In genomic region chr6:15401120-15401519, GRCh38 we compare ENCODE assay signal across 10 cellular contexts.
DNase-seq lines count a peak whose midpoint lies in the region; ATAC-seq and TF ChIP-seq lines count a peak whose summit lies in the region.
"Had no signal": no experiment of that assay in that cellular context is flagged by ENCODE, and none has a peak within 500 bp of the region (broad histone marks: within the 10 kb centered on the region; RNA-seq: fewer than 3 reads in every experiment).

No MANE protein-coding gene starts in this region.

- H3K27ac ChIP-seq in 22Rv1: peak overlapping the region; percentile 17; the same call in 1 of the 2 replicates
- no peak overlapping the region for H3K27ac ChIP-seq in CD8-positive, alpha-beta T cell (ENCODE audit: low read depth, low read length)
- peak overlapping the region; percentile 78 for H3K27ac ChIP-seq in angular gyrus (ENCODE audit: low read depth, low read length)

- H3K4me3 Mint-ChIP-seq in CD8-positive, alpha-beta T cell: peak overlapping the region; percentile 87
- peak overlapping the region; percentile 80 for H3K4me3 Mint-ChIP-seq in natural killer cell treated with Interleukin-12 subunit alpha and Interleukin-12 subunit beta and Interleukin-15 and Interleukin-18, amount 100 ng/mL, for 72 hours
- H3K4me3 Mint-ChIP-seq in stimulated activated naive B cell treated with anti-CD40 and anti-IgM and Interleukin-4, amounts not matched to agents 10 μg/mL and 1 μg/mL and 100 μg/mL, for 72 hours: peak overlapping the region in 1 of 2 donors; percentile 84

- no peak overlapping the region for H3K27ac Mint-ChIP-seq in CD8-positive, alpha-beta T cell
- H3K27ac Mint-ChIP-seq in natural killer cell treated with Interleukin-12 subunit alpha and Interleukin-12 subunit beta and Interleukin-15 and Interleukin-18, amount 100 ng/mL, for 72 hours: peak overlapping the region; percentile 52 to 87
- H3K27ac Mint-ChIP-seq in stimulated activated naive B cell treated with anti-CD40 and anti-IgM and Interleukin-4, amounts not matched to agents 10 μg/mL and 1 μg/mL and 100 μg/mL, for 72 hours: no peak overlapping the region

- H3K27me3 Mint-ChIP-seq in CD8-positive, alpha-beta T cell (ENCODE audit: low read depth): no peaks in the 10 kb centered on the region
- no peaks in the 10 kb centered on the region for H3K27me3 Mint-ChIP-seq in natural killer cell treated with Interleukin-12 subunit alpha and Interleukin-12 subunit beta and Interleukin-15 and Interleukin-18, amount 100 ng/mL, for 72 hours
- H3K27me3 Mint-ChIP-seq in stimulated activated naive B cell treated with anti-CD40 and anti-IgM and Interleukin-4, amounts not matched to agents 10 μg/mL and 1 μg/mL and 100 μg/mL, for 72 hours: no peaks in the 10 kb centered on the region
- H3K27me3 Mint-ChIP-seq: activated CD8-positive, alpha-beta memory T cell treated with anti-CD3 and anti-CD28 coated beads, Interleukin-2, amount 10 ng/mL, durations not matched to agents 7 days and 5 days had no signal

- no peaks in the 10 kb centered on the region for H3K36me3 Mint-ChIP-seq in CD8-positive, alpha-beta T cell
- no peaks in the 10 kb centered on the region for H3K36me3 Mint-ChIP-seq in natural killer cell treated with Interleukin-12 subunit alpha and Interleukin-12 subunit beta and Interleukin-15 and Interleukin-18, amount 100 ng/mL, for 72 hours
- H3K36me3 Mint-ChIP-seq in stimulated activated naive B cell treated with anti-CD40 and anti-IgM and Interleukin-4, amounts not matched to agents 10 μg/mL and 1 μg/mL and 100 μg/mL, for 72 hours: no peaks in the 10 kb centered on the region
- H3K36me3 Mint-ChIP-seq: activated CD8-positive, alpha-beta memory T cell treated with anti-CD3 and anti-CD28 coated beads, Interleukin-2, amount 10 ng/mL, durations not matched to agents 7 days and 5 days had no signal

- TF ChIP-seq CTCF in 22Rv1 (IDR thresholded peaks at IDR 0.05): no peak
- no peak for TF ChIP-seq CTCF in CD8-positive, alpha-beta T cell (IDR thresholded peaks at IDR 0.05)
- TF ChIP-seq CTCF in GM13977 (IDR thresholded peaks at IDR 0.05; ENCODE audit: extremely low read depth, insufficient read depth, missing control alignments): no peak

- H3K36me3 ChIP-seq in CD8-positive, alpha-beta T cell (ENCODE audit: insufficient read depth, low read length): no peaks in the 10 kb centered on the region
- H3K36me3 ChIP-seq: esophagus squamous epithelium had no signal

- no peak for DNase-seq in CD8-positive, alpha-beta T cell
- no peak for DNase-seq in natural killer cell treated with Interleukin-12 subunit alpha and Interleukin-12 subunit beta and Interleukin-15 and Interleukin-18, amount 100 ng/mL, for 72 hours (ENCODE audit: low spot score)
- DNase-seq in GM13977 (ENCODE audit: low spot score): no peak
- DNase-seq in stimulated activated naive B cell treated with anti-CD40 and anti-IgM and Interleukin-4, amounts not matched to agents 10 μg/mL and 1 μg/mL and 100 μg/mL, for 72 hours: no peak
- DNase-seq: esophagus squamous epithelium had no signal

- H3K4me1 Mint-ChIP-seq in CD8-positive, alpha-beta T cell (ENCODE audit: low read depth): peaks cover 81% of the 10 kb centered on the region
- peaks cover 73 to 79% of the 10 kb centered on the region in 2 donors for H3K4me1 Mint-ChIP-seq in natural killer cell treated with Interleukin-12 subunit alpha and Interleukin-12 subunit beta and Interleukin-15 and Interleukin-18, amount 100 ng/mL, for 72 hours (ENCODE audit: low read depth in 2 of 2)
- peaks cover 57 to 76% of the 10 kb centered on the region in 2 donors for H3K4me1 Mint-ChIP-seq in stimulated activated naive B cell treated with anti-CD40 and anti-IgM and Interleukin-4, amounts not matched to agents 10 μg/mL and 1 μg/mL and 100 μg/mL, for 72 hours

- CTCF ChIA-PET in CD8-positive, alpha-beta T cell (lab: Charles Lee): interaction anchor here (0.6 to 1.2 kb wide), 3 partner anchors 11 to 222 kb away, joined by 3 read pairs; no protein-coding TSS in a partner anchor

- no peaks in the 10 kb centered on the region for H3K27me3 ChIP-seq in CD8-positive, alpha-beta T cell (ENCODE audit: insufficient read depth, low read length)
- H3K27me3 ChIP-seq: esophagus squamous epithelium had no signal

- no peaks in the 10 kb centered on the region for H3K9me3 ChIP-seq in CD8-positive, alpha-beta T cell (ENCODE audit: low read length)
- H3K9me3 ChIP-seq: esophagus squamous epithelium had no signal

- no peak for ATAC-seq in CD8-positive, alpha-beta T cell
- ATAC-seq in natural killer cell treated with Interleukin-12 subunit alpha and Interleukin-12 subunit beta and Interleukin-15 and Interleukin-18, amount 100 ng/mL, for 72 hours: no peak
- ATAC-seq in esophagus mucosa (no peak), HG03342 (IDR thresholded peaks at IDR 0.05; ENCODE audit: unreplicated experiment) (no peak)
- no peak for ATAC-seq in stimulated activated naive B cell treated with anti-CD40 and anti-IgM and Interleukin-4, amounts not matched to agents 10 μg/mL and 1 μg/mL and 100 μg/mL, for 72 hours (replicated peaks)

- no peaks in the 10 kb centered on the region for H3K9me3 Mint-ChIP-seq in CD8-positive, alpha-beta T cell
- H3K9me3 Mint-ChIP-seq in natural killer cell treated with Interleukin-12 subunit alpha and Interleukin-12 subunit beta and Interleukin-15 and Interleukin-18, amount 100 ng/mL, for 72 hours: no peaks in the 10 kb centered on the region
- H3K9me3 Mint-ChIP-seq in stimulated activated naive B cell treated with anti-CD40 and anti-IgM and Interleukin-4, amounts not matched to agents 10 μg/mL and 1 μg/mL and 100 μg/mL, for 72 hours: no peaks in the 10 kb centered on the region

- POLR2A ChIA-PET in CD8-positive, alpha-beta T cell (lab: Charles Lee): interaction anchor here (0.6 to 2.9 kb wide), 3 partner anchors 21 to 1079 kb away, joined by 4 to 13 read pairs (median 5); no protein-coding TSS in a partner anchor

- no peak overlapping the region for H3K4me3 ChIP-seq in CD8-positive, alpha-beta T cell (ENCODE audit: low read depth, low read length)

- intact Hi-C loops in CD8-positive, alpha-beta T cell (cut with DNase I, micrococcal nuclease): no loop called here

- in situ Hi-C loops in GM13977 (cut with MboI; ENCODE audit: low pct_unique_long_range_greater_than_20kb, low sequenced_read_pairs, unreplicated experiment): no loop called here

- peaks cover 52% of the 10 kb centered on the region for H3K4me1 ChIP-seq in CD8-positive, alpha-beta T cell (ENCODE audit: insufficient read depth, low read length)

Comparison
In these comparisons a context has a peak if more than half of its experiments do, and no peak if none do; other contexts are left out.
1. H3K27ac Mint-ChIP-seq: peak in natural killer cell treated with Interleukin-12 subunit alpha and Interleukin-12 subunit beta and Interleukin-15 and Interleukin-18, amount 100 ng/mL, for 72 hours (2 of 2); none in CD8-positive, alpha-beta T cell (single experiment) and stimulated activated naive B cell treated with anti-CD40 and anti-IgM and Interleukin-4, amounts not matched to agents 10 μg/mL and 1 μg/mL and 100 μg/mL, for 72 hours (single experiment).